ENCODE assay signal across 8 cellular contexts in the genomic region with DNA sequence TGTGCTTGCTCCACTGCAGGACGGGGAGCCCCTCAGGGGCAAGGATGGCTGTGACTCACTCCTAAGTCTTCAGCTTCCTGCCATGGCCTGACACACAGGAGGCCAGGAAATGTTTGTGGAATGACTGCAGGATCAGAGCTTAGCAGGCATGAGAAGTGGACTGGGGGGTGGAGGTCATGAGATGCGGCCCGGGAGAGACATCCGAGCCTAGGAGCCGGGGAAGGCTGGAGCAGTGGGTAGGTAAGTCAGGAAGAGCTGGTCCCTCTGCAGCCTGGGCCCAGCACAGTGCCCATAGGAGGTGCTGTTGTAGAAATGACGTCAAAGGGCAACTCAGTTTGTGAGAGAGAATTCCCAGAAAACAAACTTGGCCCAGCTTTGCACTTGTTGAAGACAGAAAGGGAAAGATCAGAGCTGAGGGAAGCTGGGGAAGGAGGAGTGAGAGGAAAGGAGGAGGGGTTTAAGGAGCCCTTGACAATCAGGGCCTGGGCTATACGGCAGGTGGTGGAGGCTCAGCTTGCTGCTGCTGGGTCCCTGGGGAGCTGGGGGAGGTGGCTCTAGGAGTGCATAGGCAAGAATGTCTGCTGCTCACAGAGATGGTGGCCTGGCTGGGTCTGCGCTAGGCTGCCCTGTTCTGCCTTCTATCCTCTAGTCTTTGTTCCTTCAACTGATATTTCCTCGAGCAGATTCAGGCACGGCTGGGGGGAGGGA. TPM values are rescaled to one million over a fixed set of nuclear protein-coding genes. Genes with fewer than 3 reads are reported as not detected.
DNase-seq lines count a peak whose midpoint lies in the region; ATAC-seq, FAIRE-seq and TF ChIP-seq lines count a peak whose summit lies in the region.

No MANE protein-coding gene starts in this region.

- H3K79me2 ChIP-seq in fibroblast of lung (ENCODE audit: control insufficient read depth, insufficient read depth, low read length), result no peaks in the 10 kb centered on the region

- TF ChIP-seq CTCF in BE2C (IDR thresholded peaks at IDR 0.05; ENCODE audit: low read depth, low read length) (peak; percentile 57), fibroblast of lung (conservative IDR thresholded peaks at IDR 0.05 in 1 of 2, IDR thresholded peaks at IDR 0.05 in 1 of 2; ENCODE audit: low read depth in 1 of 2, low read length in 2 of 2) (peak; percentile 34 to 39), prostate gland (IDR thresholded peaks at IDR 0.05) (no peak)

- H3K9ac ChIP-seq in fibroblast of lung (ENCODE audit: insufficient read depth, low read length) (no peak overlapping the region), skeletal muscle tissue (ENCODE audit: low read depth in 1 of 3, low read length in 3 of 3) (no peak overlapping the region)

- H3K9me3 ChIP-seq in BE2C, result no peaks in the 10 kb centered on the region
- no peaks in the 10 kb centered on the region for H3K9me3 ChIP-seq in fibroblast of lung (ENCODE audit: control insufficient read depth, insufficient read depth, low read depth, low read length)
- no peaks in the 10 kb centered on the region for H3K9me3 ChIP-seq in skeletal muscle tissue (ENCODE audit: control insufficient read depth in 3 of 3, low read length in 3 of 3)
- no peaks in the 10 kb centered on the region for H3K9me3 ChIP-seq in prostate gland

- DNase-seq in BE2C (peak; percentile 89), RCC 7860 (ENCODE audit: low spot score) (peak; percentile 88), fibroblast of lung (ENCODE audit: low read depth in 2 of 2) (peak; percentile 87 to 98), prostate gland (ENCODE audit: low spot score) (no peak)
- DNase-seq in activated effector memory CD4-positive, alpha-beta T cell treated with Interleukin-2 at 50 U/mL for 16 hours, result no peak

- peak overlapping the region; percentile 70 for H3K4me2 ChIP-seq in fibroblast of lung (ENCODE audit: extremely low read depth, insufficient read depth, low read length)

- no peaks in the 10 kb centered on the region for H4K20me1 ChIP-seq in fibroblast of lung (ENCODE audit: control insufficient read depth, extremely low read depth, insufficient read depth, low read length)

- ATAC-seq in GM18858 (IDR thresholded peaks at IDR 0.05; ENCODE audit: unreplicated experiment), result peak; percentile 50
- peak; percentile 40 for ATAC-seq in HG03378 (IDR thresholded peaks at IDR 0.05; ENCODE audit: unreplicated experiment)

- H2AFZ ChIP-seq in fibroblast of lung (ENCODE audit: low read length), result peak overlapping the region; percentile 1

- H3K36me3 ChIP-seq in BE2C (no peaks in the 10 kb centered on the region), fibroblast of lung (ENCODE audit: control insufficient read depth, insufficient read depth, low read length) (no peaks in the 10 kb centered on the region), skeletal muscle tissue (ENCODE audit: control insufficient read depth in 3 of 3, insufficient read depth in 3 of 3, low read length in 3 of 3) (no peaks in the 10 kb centered on the region), prostate gland (no peaks in the 10 kb centered on the region)

- H3K27ac ChIP-seq in fibroblast of lung (ENCODE audit: insufficient read depth, low read length), result peak overlapping the region; percentile 82
- peak overlapping the region; percentile 56 for H3K27ac ChIP-seq in skeletal muscle tissue (ENCODE audit: low read depth, low read length)
- no peak overlapping the region for H3K27ac ChIP-seq in prostate gland

- H3K4me3 ChIP-seq in BE2C (ENCODE audit: low read depth, low read length) (peak overlapping the region; percentile 1), fibroblast of lung (replicated peaks in 1 of 4; ENCODE audit: control extremely low read depth in 1 of 4, insufficient read depth in 1 of 4, low read depth in 3 of 4, low read length in 4 of 4) (peak overlapping the region in 1 of 4 experiments; percentile 7), skeletal muscle tissue (ENCODE audit: low read length in 3 of 3) (no peak overlapping the region), prostate gland (no peak overlapping the region)

- H3K27me3 ChIP-seq in BE2C (no peaks in the 10 kb centered on the region), fibroblast of lung (ENCODE audit: control insufficient read depth, insufficient read depth, low read length) (no peaks in the 10 kb centered on the region), skeletal muscle tissue (ENCODE audit: control insufficient read depth in 3 of 3, insufficient read depth in 3 of 3, low read length in 3 of 3) (peaks cover 0 to 18% (median 7%) of the 10 kb centered on the region in 3 donors), prostate gland (replicated peaks; ENCODE audit: insufficient read depth) (no peaks in the 10 kb centered on the region)

- intact Hi-C loops in prostate gland (cut with DNase I), result no loop called here

- FAIRE-seq in RCC 7860 (lab: Jason Lieb, UNC), result peak; percentile 81

- H3K4me1 ChIP-seq in BE2C (peaks cover 15% of the 10 kb centered on the region), fibroblast of lung (ENCODE audit: control insufficient read depth, extremely low read depth, insufficient read depth, low read length) (peaks cover 35% of the 10 kb centered on the region), skeletal muscle tissue (ENCODE audit: control insufficient read depth in 3 of 3, insufficient read depth in 3 of 3, low read length in 3 of 3) (peaks cover 3 to 14% (median 11%) of the 10 kb centered on the region in 3 donors), prostate gland (replicated peaks) (no peaks in the 10 kb centered on the region)

- WGBS in prostate gland, result 38% methylated on average over 10 of the region's 10 CpGs

- TF ChIP-seq POLR2A in prostate gland (IDR thresholded peaks at IDR 0.05), result no peak

RNA-seq across cellular contexts. Expression of a gene that starts 18.5 kb away (rescaled TPM):
- polyA plus RNA-seq in BE2C (2012; ENCODE audit: insufficient read depth, insufficient read length, low read depth), result 3.4 TPM
- total RNA-seq in fibroblast of lung (under 0.01 and 0.17 TPM in 2 replicates), skeletal muscle tissue (0.52 TPM), prostate gland (10 to 100 TPM in 1 of 2 donors, 1 to 10 TPM in 1; 3.4 to 17.4 TPM)
- 0.31 and 0.43 TPM in 2 replicates for polyA plus RNA-seq in fibroblast of lung
- 0.56 and 0.91 TPM in 2 replicates for polyA plus RNA-seq in fibroblast of lung (2012)
- 0.39 TPM in 1 of 2 replicates, not detected in the other for polyA minus RNA-seq in fibroblast of lung (ENCODE audit: low replicate concordance)

RNA-seq across cellular contexts. Expression of a gene that starts 37.8 kb away (rescaled TPM):
- polyA plus RNA-seq in BE2C (2012; ENCODE audit: insufficient read depth, insufficient read length, low read depth), result 63.4 TPM
- 7.7 and 9.9 TPM in 2 replicates for total RNA-seq in fibroblast of lung
- 5.1 and 6.6 TPM in 2 replicates for polyA plus RNA-seq in fibroblast of lung
- 7.4 and 11.2 TPM in 2 replicates for polyA plus RNA-seq in fibroblast of lung (2012)
- 34.2 and 46.5 TPM in 2 replicates for polyA minus RNA-seq in fibroblast of lung (ENCODE audit: low replicate concordance)
- total RNA-seq in skeletal muscle tissue, result 7.8 TPM
- 10 to 100 TPM; 24.4 to 44.1 TPM for total RNA-seq in prostate gland

RNA-seq across cellular contexts. Expression of a gene that starts 43.8 kb away (rescaled TPM):
- 29.2 TPM for polyA plus RNA-seq in BE2C (2012; ENCODE audit: insufficient read depth, insufficient read length, low read depth)
- total RNA-seq in fibroblast of lung (0.77 and 3.5 TPM in 2 replicates), skeletal muscle tissue (1.0 TPM), prostate gland (10 to 100 TPM in 1 of 2 donors, 1 to 10 TPM in 1; 1.3 to 25.2 TPM)
- polyA plus RNA-seq in fibroblast of lung, result 0.03 and 0.69 TPM in 2 replicates
- polyA plus RNA-seq in fibroblast of lung (2012), result 0.31 and 1.4 TPM in 2 replicates
- polyA minus RNA-seq in fibroblast of lung (ENCODE audit: low replicate concordance), result 0.12 and 3.6 TPM in 2 replicates

Comparison
In these comparisons a context has a peak if more than half of its experiments do, and no peak if none do; other contexts are left out.
1. DNase-seq: peak in BE2C (single experiment), RCC 7860 (single experiment) and fibroblast of lung (2 of 2); none in prostate gland (single experiment) and activated effector memory CD4-positive, alpha-beta T cell treated with Interleukin-2 at 50 U/mL for 16 hours (single experiment).
2. CTCF ChIP-seq: peak in BE2C (single experiment) and fibroblast of lung (2 of 2); none in prostate gland (0 of 4).
3. H3K27ac ChIP-seq: peak in fibroblast of lung (single experiment) and skeletal muscle tissue (single experiment); none in prostate gland (0 of 2).